Comparison of ENCODE assay signal across 2 cellular contexts in the genomic region with DNA sequence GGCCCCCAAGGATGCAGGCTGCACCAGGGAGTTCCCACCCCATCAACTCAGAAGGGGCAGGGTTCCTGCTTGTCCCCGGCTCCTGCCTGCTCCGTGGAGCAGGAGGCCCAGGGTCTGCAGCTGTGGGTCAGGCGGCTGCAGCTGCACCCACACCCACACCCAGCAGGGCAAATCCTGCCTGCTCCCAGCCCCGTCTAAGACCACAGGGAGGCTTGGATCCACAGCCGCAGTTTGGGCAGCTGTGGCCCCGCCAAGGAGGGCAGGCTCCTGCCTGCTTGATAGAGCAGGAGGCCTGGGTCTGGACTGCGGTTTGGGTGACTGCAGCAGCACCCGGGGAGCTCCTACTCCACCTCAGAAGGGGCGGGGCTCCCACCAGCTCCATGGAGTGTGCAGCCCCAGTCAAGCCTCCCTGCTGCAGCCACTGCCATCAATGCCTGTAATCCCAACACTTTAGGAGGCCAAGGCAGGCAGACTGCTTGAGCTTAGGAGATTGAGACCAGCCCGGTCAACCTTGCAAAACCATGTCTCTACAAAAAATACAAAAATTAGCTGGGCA.
TF ChIP-seq lines count a peak whose summit lies in the region.

No MANE protein-coding gene starts in this region.

TF ChIP-seq in GM23338, 12 proteins besides CTCF, POLR2A, EP300 and RAD21:
- TF ChIP-seq EZH2 (IDR thresholded peaks at IDR 0.05; ENCODE audit: low read depth, unreplicated experiment) (no peak), NANOG (IDR thresholded peaks at IDR 0.05; ENCODE audit: borderline replicate concordance) (no peak), EZH2phosphoT487 (IDR thresholded peaks at IDR 0.05; ENCODE audit: unreplicated experiment) (no peak), CREB1 (CRISPR knock-in tag; IDR thresholded peaks at IDR 0.05; ENCODE audit: low read depth) (no peak)
- TF ChIP-seq, protein P1, sequence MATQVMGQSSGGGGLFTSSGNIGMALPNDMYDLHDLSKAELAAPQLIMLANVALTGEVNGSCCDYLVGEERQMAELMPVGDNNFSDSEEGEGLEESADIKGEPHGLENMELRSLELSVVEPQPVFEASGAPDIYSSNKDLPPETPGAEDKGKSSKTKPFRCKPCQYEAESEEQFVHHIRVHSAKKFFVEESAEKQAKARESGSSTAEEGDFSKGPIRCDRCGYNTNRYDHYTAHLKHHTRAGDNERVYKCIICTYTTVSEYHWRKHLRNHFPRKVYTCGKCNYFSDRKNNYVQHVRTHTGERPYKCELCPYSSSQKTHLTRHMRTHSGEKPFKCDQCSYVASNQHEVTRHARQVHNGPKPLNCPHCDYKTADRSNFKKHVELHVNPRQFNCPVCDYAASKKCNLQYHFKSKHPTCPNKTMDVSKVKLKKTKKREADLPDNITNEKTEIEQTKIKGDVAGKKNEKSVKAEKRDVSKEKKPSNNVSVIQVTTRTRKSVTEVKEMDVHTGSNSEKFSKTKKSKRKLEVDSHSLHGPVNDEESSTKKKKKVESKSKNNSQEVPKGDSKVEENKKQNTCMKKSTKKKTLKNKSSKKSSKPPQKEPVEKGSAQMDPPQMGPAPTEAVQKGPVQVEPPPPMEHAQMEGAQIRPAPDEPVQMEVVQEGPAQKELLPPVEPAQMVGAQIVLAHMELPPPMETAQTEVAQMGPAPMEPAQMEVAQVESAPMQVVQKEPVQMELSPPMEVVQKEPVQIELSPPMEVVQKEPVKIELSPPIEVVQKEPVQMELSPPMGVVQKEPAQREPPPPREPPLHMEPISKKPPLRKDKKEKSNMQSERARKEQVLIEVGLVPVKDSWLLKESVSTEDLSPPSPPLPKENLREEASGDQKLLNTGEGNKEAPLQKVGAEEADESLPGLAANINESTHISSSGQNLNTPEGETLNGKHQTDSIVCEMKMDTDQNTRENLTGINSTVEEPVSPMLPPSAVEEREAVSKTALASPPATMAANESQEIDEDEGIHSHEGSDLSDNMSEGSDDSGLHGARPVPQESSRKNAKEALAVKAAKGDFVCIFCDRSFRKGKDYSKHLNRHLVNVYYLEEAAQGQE (IDR thresholded peaks at IDR 0.05; ENCODE audit: unreplicated experiment): no peak
- TF ChIP-seq, protein P2, sequence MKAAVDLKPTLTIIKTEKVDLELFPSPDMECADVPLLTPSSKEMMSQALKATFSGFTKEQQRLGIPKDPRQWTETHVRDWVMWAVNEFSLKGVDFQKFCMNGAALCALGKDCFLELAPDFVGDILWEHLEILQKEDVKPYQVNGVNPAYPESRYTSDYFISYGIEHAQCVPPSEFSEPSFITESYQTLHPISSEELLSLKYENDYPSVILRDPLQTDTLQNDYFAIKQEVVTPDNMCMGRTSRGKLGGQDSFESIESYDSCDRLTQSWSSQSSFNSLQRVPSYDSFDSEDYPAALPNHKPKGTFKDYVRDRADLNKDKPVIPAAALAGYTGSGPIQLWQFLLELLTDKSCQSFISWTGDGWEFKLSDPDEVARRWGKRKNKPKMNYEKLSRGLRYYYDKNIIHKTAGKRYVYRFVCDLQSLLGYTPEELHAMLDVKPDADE (IDR thresholded peaks at IDR 0.05): no peak
TF ChIP-seq in GM23338: peak in this region for 0.

TF ChIP-seq in H1, 55 proteins besides CTCF, POLR2A, EP300 and RAD21:
- TF ChIP-seq SP1 (IDR thresholded peaks at IDR 0.05; ENCODE audit: low read depth, low read length) (no peak), TBP (IDR thresholded peaks at IDR 0.05; ENCODE audit: low read depth, low read length) (no peak), SRF (IDR thresholded peaks at IDR 0.05; ENCODE audit: low read depth, low read length) (no peak), ASH2L (IDR thresholded peaks at IDR 0.05; ENCODE audit: low read length) (no peak), RNF2 (IDR thresholded peaks at IDR 0.05; ENCODE audit: borderline replicate concordance, low read depth, low read length, missing control alignments, poor library complexity, severe bottlenecking) (no peak), CHD1 (IDR thresholded peaks at IDR 0.05; ENCODE audit: low read depth, low read length) (no peak), YY1 (IDR thresholded peaks at IDR 0.05; ENCODE audit: low read depth, low read length) (no peak), KDM5A (IDR thresholded peaks at IDR 0.05; ENCODE audit: low read length) (no peak), PHF8 (conservative IDR thresholded peaks at IDR 0.05; ENCODE audit: low read depth, low read length) (no peak), SIX5 (IDR thresholded peaks at IDR 0.05; ENCODE audit: low read depth, low read length) (no peak), SP4 (IDR thresholded peaks at IDR 0.05; ENCODE audit: low read length) (no peak), SP2 (IDR thresholded peaks at IDR 0.05; ENCODE audit: low read length) (no peak), CBX5 (IDR thresholded peaks at IDR 0.05; ENCODE audit: low read depth, low read length) (no peak), NRF1 (IDR thresholded peaks at IDR 0.05; ENCODE audit: low read depth, low read length) (no peak), CHD2 (IDR thresholded peaks at IDR 0.05; ENCODE audit: low read length) (no peak)
- TF ChIP-seq, protein P3, sequence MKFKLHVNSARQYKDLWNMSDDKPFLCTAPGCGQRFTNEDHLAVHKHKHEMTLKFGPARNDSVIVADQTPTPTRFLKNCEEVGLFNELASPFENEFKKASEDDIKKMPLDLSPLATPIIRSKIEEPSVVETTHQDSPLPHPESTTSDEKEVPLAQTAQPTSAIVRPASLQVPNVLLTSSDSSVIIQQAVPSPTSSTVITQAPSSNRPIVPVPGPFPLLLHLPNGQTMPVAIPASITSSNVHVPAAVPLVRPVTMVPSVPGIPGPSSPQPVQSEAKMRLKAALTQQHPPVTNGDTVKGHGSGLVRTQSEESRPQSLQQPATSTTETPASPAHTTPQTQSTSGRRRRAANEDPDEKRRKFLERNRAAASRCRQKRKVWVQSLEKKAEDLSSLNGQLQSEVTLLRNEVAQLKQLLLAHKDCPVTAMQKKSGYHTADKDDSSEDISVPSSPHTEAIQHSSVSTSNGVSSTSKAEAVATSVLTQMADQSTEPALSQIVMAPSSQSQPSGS (IDR thresholded peaks at IDR 0.05; ENCODE audit: low read length): no peak
- TF ChIP-seq, protein P4, sequence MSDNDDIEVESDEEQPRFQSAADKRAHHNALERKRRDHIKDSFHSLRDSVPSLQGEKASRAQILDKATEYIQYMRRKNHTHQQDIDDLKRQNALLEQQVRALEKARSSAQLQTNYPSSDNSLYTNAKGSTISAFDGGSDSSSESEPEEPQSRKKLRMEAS (IDR thresholded peaks at IDR 0.05): no peak
